ENCODE assay signal across 8 cellular contexts in genomic region chr7:47937065-47937687, GRCh38. TPM values are rescaled to one million over a fixed set of nuclear protein-coding genes. Genes with fewer than 3 reads are reported as not detected.
DNase-seq lines count a peak whose midpoint lies in the region; ATAC-seq and TF ChIP-seq lines count a peak whose summit lies in the region.

No MANE protein-coding gene starts in this region.

- TF ChIP-seq CTCF in MCF 10A (IDR thresholded peaks at IDR 0.05; ENCODE audit: unreplicated experiment) = no peak

- H3K27me3 Mint-ChIP-seq in MCF 10A (ENCODE audit: insufficient read depth, unreplicated experiment) = no peaks in the 10 kb centered on the region

- H3K4me1 Mint-ChIP-seq in MCF 10A (ENCODE audit: insufficient read depth, unreplicated experiment) = peaks cover 10% of the 10 kb centered on the region

- intact Hi-C loops in MCF 10A (cut with micrococcal nuclease) = no loop called here

- H3K36me3 Mint-ChIP-seq in MCF 10A (ENCODE audit: insufficient read depth, unreplicated experiment) = no peaks in the 10 kb centered on the region

- H3K9me3 Mint-ChIP-seq in MCF 10A (ENCODE audit: unreplicated experiment) = no peaks in the 10 kb centered on the region

- DNase-seq in stimulated activated CD4-positive, alpha-beta T cell treated with anti-CD3 and anti-CD28 coated beads, TNF-alpha, amount 100 ng/mL, for 48 hours (ENCODE audit: low read depth in 3 of 3) = peak in 2 of 3 donors; percentile 5 to 19
- no peak for DNase-seq in stimulated activated CD4-positive, alpha-beta T cell treated with anti-CD3 and anti-CD28 coated beads, Interleukin-2, amount 100 ng/mL, for 24 hours
- DNase-seq in RPMI8226 (peak; percentile 14), NOMO-1 treated with dmso at 0.1 percent for 144 hours (lab: John Stamatoyannopoulos, UW; ENCODE audit: unreplicated experiment) (no peak), MCF 10A (ENCODE audit: unreplicated experiment) (no peak), NCI-H2196 treated with DMSO at 0.1 percent for 48 hours (lab: John Stamatoyannopoulos, UW; ENCODE audit: unreplicated experiment) (no peak), HEK293T (ENCODE audit: extremely low spot score) (no peak)

- POLR2A ChIA-PET in MCF 10A (lab: Yijun Ruan, JAX) = no interaction called here
- POLR2A ChIA-PET in HEK293T (lab: Yijun Ruan, JAX) = no interaction called here

- BruUV-seq in MCF 10A (replicated peaks; lab: Mats Ljungman, UMichigan) = no TSS peak

- ATAC-seq in HG02870 (IDR thresholded peaks at IDR 0.05; ENCODE audit: unreplicated experiment) = peak; percentile 95

- H3K4me3 Mint-ChIP-seq in MCF 10A (ENCODE audit: unreplicated experiment) = no peak overlapping the region

- no peak overlapping the region for H3K27ac Mint-ChIP-seq in MCF 10A (ENCODE audit: low read depth, unreplicated experiment)

- CTCF ChIA-PET in MCF 10A (lab: Yijun Ruan, JAX) = interaction anchor here (0.6 to 2.7 kb wide), 4 partner anchors 8 to 670 kb away, joined by 3 to 15 read pairs (median 3); no protein-coding TSS in a partner anchor
- CTCF ChIA-PET in HEK293T (lab: Yijun Ruan, JAX) = interaction anchor here (0.6 kb wide), 1 partner anchor 220 kb away, joined by 3 read pairs; no protein-coding TSS in a partner anchor

TF ChIP-seq in HEK293T, 16 proteins besides CTCF, POLR2A, EP300 and RAD21:
- TF ChIP-seq CTBP1 (IDR thresholded peaks at IDR 0.05; ENCODE audit: borderline replicate concordance) = no peak
- no peak for TF ChIP-seq PKNOX1 (IDR thresholded peaks at IDR 0.05)
- TF ChIP-seq SP1 (IDR thresholded peaks at IDR 0.05) = no peak
- no peak for TF ChIP-seq TARDBP (IDR thresholded peaks at IDR 0.05)
- TF ChIP-seq ARNT (IDR thresholded peaks at IDR 0.05) = no peak
- no peak for TF ChIP-seq LEF1 (IDR thresholded peaks at IDR 0.05; ENCODE audit: borderline replicate concordance)
- no peak for TF ChIP-seq FOXK2 (IDR thresholded peaks at IDR 0.05)
- no peak for TF ChIP-seq ZNF384 (IDR thresholded peaks at IDR 0.05)
- no peak for TF ChIP-seq FOXM1 (IDR thresholded peaks at IDR 0.05; ENCODE audit: borderline replicate concordance)
- TF ChIP-seq ELF4 (IDR thresholded peaks at IDR 0.05) = no peak
- TF ChIP-seq NFRKB (IDR thresholded peaks at IDR 0.05) = no peak
- no peak for TF ChIP-seq HDGF (IDR thresholded peaks at IDR 0.05; ENCODE audit: borderline replicate concordance)
- TF ChIP-seq L3MBTL2 (conservative IDR thresholded peaks at IDR 0.05) = no peak
- TF ChIP-seq SUZ12 (IDR thresholded peaks at IDR 0.05) = no peak
- no peak for TF ChIP-seq FOXA1 (IDR thresholded peaks at IDR 0.05)
- no peak for TF ChIP-seq BHLHE40 (IDR thresholded peaks at IDR 0.05; ENCODE audit: borderline replicate concordance)

RNA-seq across cellular contexts. Expression of gene PKD1L1, which starts 11.1 kb away (rescaled TPM):
- 0.25 TPM in 1 of 2 replicates, not detected in the other for total RNA-seq in MCF 10A (2022)

RNA-seq across cellular contexts. Expression of gene HUS1, which starts 42.2 kb away (rescaled TPM):
- 39.9 and 42.8 TPM in 2 replicates for total RNA-seq in MCF 10A (2022)

Comparison
In these comparisons a context has a peak if more than half of its experiments do, and no peak if none do; other contexts are left out.
1. DNase-seq: peak in stimulated activated CD4-positive, alpha-beta T cell treated with anti-CD3 and anti-CD28 coated beads, TNF-alpha, amount 100 ng/mL, for 48 hours (2 of 3) and RPMI8226 (single experiment); none in stimulated activated CD4-positive, alpha-beta T cell treated with anti-CD3 and anti-CD28 coated beads, Interleukin-2, amount 100 ng/mL, for 24 hours (0 of 2), NOMO-1 treated with dmso at 0.1 percent for 144 hours (single experiment), MCF 10A (single experiment), NCI-H2196 treated with DMSO at 0.1 percent for 48 hours (single experiment) and HEK293T (single experiment).